Comparison of ENCODE assay signal across 8 cellular contexts in the genomic region with DNA sequence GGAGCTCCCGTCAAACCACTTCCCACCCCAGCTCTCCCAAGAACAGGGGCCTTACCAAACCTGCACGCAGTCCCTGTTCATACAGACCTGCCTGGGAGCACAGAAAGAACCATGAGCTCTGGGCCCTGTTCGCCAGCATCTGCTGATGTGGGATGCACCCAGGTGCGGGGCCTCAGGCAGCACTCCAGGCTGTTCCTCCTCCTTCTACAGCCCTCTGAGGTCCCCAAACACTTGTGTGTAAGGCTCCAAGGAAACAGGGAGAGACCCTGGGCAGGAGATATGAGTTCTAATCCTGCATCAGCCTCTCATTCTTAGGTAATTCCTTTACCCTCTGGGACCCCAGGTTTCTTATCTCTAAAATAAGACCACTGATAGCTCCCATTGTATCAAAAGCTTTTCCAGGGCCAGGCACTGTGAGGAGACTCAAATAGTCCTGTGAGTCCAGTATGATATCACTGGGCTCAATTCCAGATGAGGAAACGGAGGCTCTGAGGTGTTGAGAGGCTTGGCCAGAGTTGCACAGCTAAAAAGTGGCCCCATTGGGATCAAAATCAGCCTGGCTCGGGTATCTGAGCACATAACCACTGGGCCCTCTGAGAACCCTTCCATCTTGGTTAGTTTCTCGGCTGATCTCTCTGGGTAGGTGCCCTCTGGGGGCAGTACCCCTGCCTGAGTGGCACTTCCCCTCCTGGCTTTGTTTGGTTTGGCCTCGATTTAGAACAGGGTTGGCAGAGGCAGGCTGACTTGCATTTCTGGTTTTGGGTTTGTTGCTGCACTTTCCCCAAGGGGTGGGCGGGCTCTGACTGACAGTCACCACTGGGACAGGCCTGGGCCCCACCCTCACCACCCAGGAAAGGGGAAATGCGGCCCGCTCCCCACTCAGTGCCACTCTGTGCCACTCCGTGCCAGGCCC.
DNase-seq lines count a peak whose midpoint lies in the region; ATAC-seq lines count a peak whose summit lies in the region.

No MANE protein-coding gene starts in this region.

- H3K27me3 Mint-ChIP-seq in CD4-positive, CD25-positive, alpha-beta regulatory T cell = no peaks in the 10 kb centered on the region

- H3K9ac ChIP-seq in skeletal muscle satellite cell (ENCODE audit: low read depth, low read length) = peak overlapping the region; percentile 56

- peak overlapping the region; percentile 81 to 89 (median 84) for H3K4me3 Mint-ChIP-seq in CD4-positive, CD25-positive, alpha-beta regulatory T cell

- H3K9me3 Mint-ChIP-seq in CD4-positive, CD25-positive, alpha-beta regulatory T cell = no peaks in the 10 kb centered on the region

- no peaks in the 10 kb centered on the region for H3K27me3 ChIP-seq in CD4-positive, CD25-positive, alpha-beta regulatory T cell (ENCODE audit: control insufficient read depth, insufficient read depth, low read length)
- no peaks in the 10 kb centered on the region for H3K27me3 ChIP-seq in skeletal muscle satellite cell (ENCODE audit: control insufficient read depth, insufficient read depth, low read length)

- H3K4me2 ChIP-seq in skeletal muscle satellite cell (ENCODE audit: low read length) = peak overlapping the region; percentile 68

- no peaks in the 10 kb centered on the region for H3K9me3 ChIP-seq in CD4-positive, CD25-positive, alpha-beta regulatory T cell (ENCODE audit: control insufficient read depth in 2 of 2, low read length in 2 of 2)
- H3K9me3 ChIP-seq in skeletal muscle satellite cell (replicated peaks; ENCODE audit: low read length) = no peaks in the 10 kb centered on the region

- peak; percentile 5 to 83 (median 22) for DNase-seq in CD4-positive, CD25-positive, alpha-beta regulatory T cell
- DNase-seq in NCI-H1092 treated with DMSO at 0.1 percent for 48 hours (lab: John Stamatoyannopoulos, UW) (peak; percentile 71), Right ventricle myocardium inferior (ENCODE audit: missing footprints) (peak; percentile 94), COLO829 (ENCODE audit: low spot score) (no peak), ecto neural progenitor cell (ENCODE audit: low spot score) (no peak), cerebellar cortex (ENCODE audit: low spot score) (no peak)
- DNase-seq in activated T-helper 1 cell treated with anti-CD3 and anti-CD28 coated beads, Interleukin-2, amount 50 U/mL, for 16 hours (ENCODE audit: low read depth in 1 of 2, low spot score in 1 of 2) = peak; percentile 16 to 36

- peaks cover 0 to 72% (median 38%) of the 10 kb centered on the region in 4 donors for H3K4me1 Mint-ChIP-seq in CD4-positive, CD25-positive, alpha-beta regulatory T cell

- intact Hi-C loops in Right ventricle myocardium inferior (cut with DNase I) = no loop called here

- peaks cover 8% of the 10 kb centered on the region for H3K36me3 Mint-ChIP-seq in CD4-positive, CD25-positive, alpha-beta regulatory T cell

- peak overlapping the region; percentile 80 for H3K27ac ChIP-seq in CD4-positive, CD25-positive, alpha-beta regulatory T cell (ENCODE audit: insufficient read depth, low read length, poor library complexity, severe bottlenecking)

- ATAC-seq in CD4-positive, CD25-positive, alpha-beta regulatory T cell (ENCODE audit: low read depth in 2 of 2) = peak in 1 of 2 donors; percentile 5
- ATAC-seq in Right ventricle myocardium inferior = peak; percentile 60

- H3K27ac Mint-ChIP-seq in CD4-positive, CD25-positive, alpha-beta regulatory T cell = peak overlapping the region; percentile 94 to 97 (median 96)

- H3K36me3 ChIP-seq in CD4-positive, CD25-positive, alpha-beta regulatory T cell (ENCODE audit: control insufficient read depth, insufficient read depth, low read length) = peaks cover 12% of the 10 kb centered on the region
- peaks cover 17% of the 10 kb centered on the region for H3K36me3 ChIP-seq in skeletal muscle satellite cell (ENCODE audit: insufficient read depth, low read length)

- peak overlapping the region; percentile 43 for H3K4me3 ChIP-seq in CD4-positive, CD25-positive, alpha-beta regulatory T cell (ENCODE audit: low read depth, low read length)
- peak overlapping the region; percentile 20 for H3K4me3 ChIP-seq in skeletal muscle satellite cell (ENCODE audit: low read length)

- H3K4me1 ChIP-seq in CD4-positive, CD25-positive, alpha-beta regulatory T cell (ENCODE audit: control insufficient read depth, insufficient read depth, low read length, poor library complexity, severe bottlenecking) = peaks cover 54% of the 10 kb centered on the region
- peaks cover 54% of the 10 kb centered on the region for H3K4me1 ChIP-seq in skeletal muscle satellite cell (ENCODE audit: control insufficient read depth, insufficient read depth, low read length)

Comparison
In these comparisons a context has a peak if more than half of its experiments do, and no peak if none do; other contexts are left out.
1. DNase-seq: peak in CD4-positive, CD25-positive, alpha-beta regulatory T cell (3 of 3), NCI-H1092 treated with DMSO at 0.1 percent for 48 hours (single experiment), activated T-helper 1 cell treated with anti-CD3 and anti-CD28 coated beads, Interleukin-2, amount 50 U/mL, for 16 hours (2 of 2) and Right ventricle myocardium inferior (single experiment); none in COLO829 (single experiment), ecto neural progenitor cell (single experiment) and cerebellar cortex (single experiment).